Comparison of ENCODE assay signal across 12 cellular contexts in the genomic region with DNA sequence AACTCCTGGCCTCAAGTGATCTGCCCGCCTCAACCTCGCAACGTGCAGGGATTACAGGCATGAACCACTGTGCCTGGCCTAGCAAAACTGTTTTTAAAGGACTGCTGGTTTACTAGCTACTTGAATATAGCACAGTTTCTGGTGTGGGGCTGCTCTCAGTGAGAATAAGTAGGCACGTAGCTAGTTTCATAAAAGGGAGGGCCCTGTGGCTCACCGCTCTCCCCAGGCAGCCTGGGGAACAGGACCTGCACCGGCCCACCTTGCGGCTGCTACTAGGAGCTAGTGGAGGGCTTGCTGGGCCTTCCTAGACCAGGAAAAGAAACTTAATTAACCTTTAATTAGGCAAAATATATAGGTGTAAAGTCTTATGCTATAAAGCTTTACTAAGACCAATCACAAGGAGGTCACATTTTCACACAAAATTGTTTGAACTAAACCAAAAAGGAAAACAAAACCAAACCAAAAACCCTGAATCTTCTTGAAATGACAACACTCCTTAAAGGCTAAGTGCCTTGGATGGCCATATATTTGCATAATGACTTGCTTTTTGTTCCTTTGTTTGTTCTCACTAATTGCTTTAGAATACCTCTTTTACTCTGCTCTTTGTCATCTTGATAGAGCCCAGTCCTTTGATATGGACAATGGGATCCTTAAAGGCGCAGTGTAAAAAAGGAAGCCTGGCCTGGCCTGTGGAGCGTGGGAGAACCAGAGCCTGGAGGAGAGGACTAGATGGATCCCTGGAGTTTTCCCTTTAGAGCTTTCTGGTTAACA.
DNase-seq lines count a peak whose midpoint lies in the region; ATAC-seq and TF ChIP-seq lines count a peak whose summit lies in the region.
"Had no signal": no experiment of that assay in that cellular context is flagged by ENCODE, and none has a peak within 500 bp of the region (broad histone marks: within the 10 kb centered on the region; RNA-seq: fewer than 3 reads in every experiment).

No MANE protein-coding gene starts in this region.

- 83 to 93% methylated on average over 7 to 9 of the region's 9 CpGs for WGBS in testis, 2 donors

- ATAC-seq in GM18870 (IDR thresholded peaks at IDR 0.05; ENCODE audit: unreplicated experiment) (peak; percentile 90), HG02763 (IDR thresholded peaks at IDR 0.05; ENCODE audit: unreplicated experiment) (no peak)
- ATAC-seq: Right ventricle myocardium inferior had no signal

- H3K4me3 ChIP-seq in H7 (ENCODE audit: insufficient read depth, low read depth, low read length) = no peak overlapping the region
- peak overlapping the region; percentile 40 for H3K4me3 ChIP-seq in HUES48 (ENCODE audit: low read depth, low read length)
- no peak overlapping the region for H3K4me3 ChIP-seq in testis

- H3K9me3 ChIP-seq in HUES48 (ENCODE audit: control insufficient read depth, insufficient read depth, low read length) (no peaks in the 10 kb centered on the region), testis (no peaks in the 10 kb centered on the region)

- peak overlapping the region; percentile 35; the same call in 1 of the 2 replicates for H3K9ac ChIP-seq in HUES48 (ENCODE audit: low read depth, low read length)

- peaks cover 30% of the 10 kb centered on the region for H3K27me3 ChIP-seq in H7 (ENCODE audit: control insufficient read depth, insufficient read depth, low read length)
- H3K27me3 ChIP-seq in HUES48 (ENCODE audit: control insufficient read depth, insufficient read depth, low read length) = peaks cover 65% of the 10 kb centered on the region
- H3K27me3 ChIP-seq in testis = no peaks in the 10 kb centered on the region

- TF ChIP-seq CTCF in testis (IDR thresholded peaks at IDR 0.05) = no peak

- H3K4me1 ChIP-seq in HUES48 (ENCODE audit: control insufficient read depth, insufficient read depth, low read length) = peaks cover 24% of the 10 kb centered on the region
- no peaks in the 10 kb centered on the region for H3K4me1 ChIP-seq in testis

- intact Hi-C loops in testis (cut with DNase I; ENCODE audit: low total_unique reads) = no loop called here

- peak overlapping the region; percentile 92 for H3K27ac ChIP-seq in HUES48 (ENCODE audit: low read depth, low read length)
- H3K27ac ChIP-seq in testis = no peak overlapping the region

- DNase-seq in H7 (peak; percentile 60), iPS-NIHi11 (ENCODE audit: low spot score) (peak; percentile 54), testis (no peak), GDM1 (lab: John Stamatoyannopoulos, UW) (no peak)
- DNase-seq in activated CD4-positive, alpha-beta T cell treated with anti-CD3 and anti-CD28 coated beads, Interleukin-2, amount 50 U/mL, for 48 hours = no peak
- DNase-seq: activated CD4-positive, alpha-beta T cell treated with anti-CD3 and anti-CD28 coated beads for 4 hours; activated naive CD8-positive, alpha-beta T cell treated with anti-CD3 and anti-CD28 coated beads for 36 hours; NK-92 treated with Interleukin-12 subunit alpha and Interleukin-12 subunit beta, amount 100 ng/mL, for 24 hours had no signal

- TF ChIP-seq POLR2A in testis (IDR thresholded peaks at IDR 0.05) = no peak

- H3K36me3 ChIP-seq in H7 (replicated peaks; ENCODE audit: control insufficient read depth, insufficient read depth, low read length) (no peaks in the 10 kb centered on the region), HUES48 (ENCODE audit: control insufficient read depth, insufficient read depth, low read length) (no peaks in the 10 kb centered on the region), testis (ENCODE audit: low read depth, missing control alignments) (no peaks in the 10 kb centered on the region)

Comparison
In these comparisons a context has a peak if more than half of its experiments do, and no peak if none do; other contexts are left out.
1. DNase-seq: peak in H7 (single experiment) and iPS-NIHi11 (single experiment); none in testis (single experiment), GDM1 (single experiment) and activated CD4-positive, alpha-beta T cell treated with anti-CD3 and anti-CD28 coated beads, Interleukin-2, amount 50 U/mL, for 48 hours (0 of 2).